In genomic region chr2:36566887-36567286, GRCh38 we compare ENCODE assay signal across 1 cellular context.
TF ChIP-seq lines count a peak whose summit lies in the region.

No MANE protein-coding gene starts in this region.

TF ChIP-seq in GM23338, 12 proteins besides CTCF, POLR2A, EP300 and RAD21 (continued from another document):
- TF ChIP-seq, protein P1, sequence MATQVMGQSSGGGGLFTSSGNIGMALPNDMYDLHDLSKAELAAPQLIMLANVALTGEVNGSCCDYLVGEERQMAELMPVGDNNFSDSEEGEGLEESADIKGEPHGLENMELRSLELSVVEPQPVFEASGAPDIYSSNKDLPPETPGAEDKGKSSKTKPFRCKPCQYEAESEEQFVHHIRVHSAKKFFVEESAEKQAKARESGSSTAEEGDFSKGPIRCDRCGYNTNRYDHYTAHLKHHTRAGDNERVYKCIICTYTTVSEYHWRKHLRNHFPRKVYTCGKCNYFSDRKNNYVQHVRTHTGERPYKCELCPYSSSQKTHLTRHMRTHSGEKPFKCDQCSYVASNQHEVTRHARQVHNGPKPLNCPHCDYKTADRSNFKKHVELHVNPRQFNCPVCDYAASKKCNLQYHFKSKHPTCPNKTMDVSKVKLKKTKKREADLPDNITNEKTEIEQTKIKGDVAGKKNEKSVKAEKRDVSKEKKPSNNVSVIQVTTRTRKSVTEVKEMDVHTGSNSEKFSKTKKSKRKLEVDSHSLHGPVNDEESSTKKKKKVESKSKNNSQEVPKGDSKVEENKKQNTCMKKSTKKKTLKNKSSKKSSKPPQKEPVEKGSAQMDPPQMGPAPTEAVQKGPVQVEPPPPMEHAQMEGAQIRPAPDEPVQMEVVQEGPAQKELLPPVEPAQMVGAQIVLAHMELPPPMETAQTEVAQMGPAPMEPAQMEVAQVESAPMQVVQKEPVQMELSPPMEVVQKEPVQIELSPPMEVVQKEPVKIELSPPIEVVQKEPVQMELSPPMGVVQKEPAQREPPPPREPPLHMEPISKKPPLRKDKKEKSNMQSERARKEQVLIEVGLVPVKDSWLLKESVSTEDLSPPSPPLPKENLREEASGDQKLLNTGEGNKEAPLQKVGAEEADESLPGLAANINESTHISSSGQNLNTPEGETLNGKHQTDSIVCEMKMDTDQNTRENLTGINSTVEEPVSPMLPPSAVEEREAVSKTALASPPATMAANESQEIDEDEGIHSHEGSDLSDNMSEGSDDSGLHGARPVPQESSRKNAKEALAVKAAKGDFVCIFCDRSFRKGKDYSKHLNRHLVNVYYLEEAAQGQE (IDR thresholded peaks at IDR 0.05; ENCODE audit: unreplicated experiment) = no peak
- TF ChIP-seq POLR2AphosphoS5 (IDR thresholded peaks at IDR 0.05; ENCODE audit: low read depth) (no peak), ZNF331 (CRISPR knock-in tag; IDR thresholded peaks at IDR 0.05; ENCODE audit: low read depth) (no peak), NANOG (IDR thresholded peaks at IDR 0.05; ENCODE audit: borderline replicate concordance) (no peak), ZNF114 (CRISPR knock-in tag; IDR thresholded peaks at IDR 0.05) (no peak), STAT1 (IDR thresholded peaks at IDR 0.05; ENCODE audit: unreplicated experiment) (no peak), EZH2phosphoT487 (IDR thresholded peaks at IDR 0.05; ENCODE audit: unreplicated experiment) (no peak), CREB1 (CRISPR knock-in tag; IDR thresholded peaks at IDR 0.05; ENCODE audit: low read depth) (no peak)
- TF ChIP-seq, protein P2, sequence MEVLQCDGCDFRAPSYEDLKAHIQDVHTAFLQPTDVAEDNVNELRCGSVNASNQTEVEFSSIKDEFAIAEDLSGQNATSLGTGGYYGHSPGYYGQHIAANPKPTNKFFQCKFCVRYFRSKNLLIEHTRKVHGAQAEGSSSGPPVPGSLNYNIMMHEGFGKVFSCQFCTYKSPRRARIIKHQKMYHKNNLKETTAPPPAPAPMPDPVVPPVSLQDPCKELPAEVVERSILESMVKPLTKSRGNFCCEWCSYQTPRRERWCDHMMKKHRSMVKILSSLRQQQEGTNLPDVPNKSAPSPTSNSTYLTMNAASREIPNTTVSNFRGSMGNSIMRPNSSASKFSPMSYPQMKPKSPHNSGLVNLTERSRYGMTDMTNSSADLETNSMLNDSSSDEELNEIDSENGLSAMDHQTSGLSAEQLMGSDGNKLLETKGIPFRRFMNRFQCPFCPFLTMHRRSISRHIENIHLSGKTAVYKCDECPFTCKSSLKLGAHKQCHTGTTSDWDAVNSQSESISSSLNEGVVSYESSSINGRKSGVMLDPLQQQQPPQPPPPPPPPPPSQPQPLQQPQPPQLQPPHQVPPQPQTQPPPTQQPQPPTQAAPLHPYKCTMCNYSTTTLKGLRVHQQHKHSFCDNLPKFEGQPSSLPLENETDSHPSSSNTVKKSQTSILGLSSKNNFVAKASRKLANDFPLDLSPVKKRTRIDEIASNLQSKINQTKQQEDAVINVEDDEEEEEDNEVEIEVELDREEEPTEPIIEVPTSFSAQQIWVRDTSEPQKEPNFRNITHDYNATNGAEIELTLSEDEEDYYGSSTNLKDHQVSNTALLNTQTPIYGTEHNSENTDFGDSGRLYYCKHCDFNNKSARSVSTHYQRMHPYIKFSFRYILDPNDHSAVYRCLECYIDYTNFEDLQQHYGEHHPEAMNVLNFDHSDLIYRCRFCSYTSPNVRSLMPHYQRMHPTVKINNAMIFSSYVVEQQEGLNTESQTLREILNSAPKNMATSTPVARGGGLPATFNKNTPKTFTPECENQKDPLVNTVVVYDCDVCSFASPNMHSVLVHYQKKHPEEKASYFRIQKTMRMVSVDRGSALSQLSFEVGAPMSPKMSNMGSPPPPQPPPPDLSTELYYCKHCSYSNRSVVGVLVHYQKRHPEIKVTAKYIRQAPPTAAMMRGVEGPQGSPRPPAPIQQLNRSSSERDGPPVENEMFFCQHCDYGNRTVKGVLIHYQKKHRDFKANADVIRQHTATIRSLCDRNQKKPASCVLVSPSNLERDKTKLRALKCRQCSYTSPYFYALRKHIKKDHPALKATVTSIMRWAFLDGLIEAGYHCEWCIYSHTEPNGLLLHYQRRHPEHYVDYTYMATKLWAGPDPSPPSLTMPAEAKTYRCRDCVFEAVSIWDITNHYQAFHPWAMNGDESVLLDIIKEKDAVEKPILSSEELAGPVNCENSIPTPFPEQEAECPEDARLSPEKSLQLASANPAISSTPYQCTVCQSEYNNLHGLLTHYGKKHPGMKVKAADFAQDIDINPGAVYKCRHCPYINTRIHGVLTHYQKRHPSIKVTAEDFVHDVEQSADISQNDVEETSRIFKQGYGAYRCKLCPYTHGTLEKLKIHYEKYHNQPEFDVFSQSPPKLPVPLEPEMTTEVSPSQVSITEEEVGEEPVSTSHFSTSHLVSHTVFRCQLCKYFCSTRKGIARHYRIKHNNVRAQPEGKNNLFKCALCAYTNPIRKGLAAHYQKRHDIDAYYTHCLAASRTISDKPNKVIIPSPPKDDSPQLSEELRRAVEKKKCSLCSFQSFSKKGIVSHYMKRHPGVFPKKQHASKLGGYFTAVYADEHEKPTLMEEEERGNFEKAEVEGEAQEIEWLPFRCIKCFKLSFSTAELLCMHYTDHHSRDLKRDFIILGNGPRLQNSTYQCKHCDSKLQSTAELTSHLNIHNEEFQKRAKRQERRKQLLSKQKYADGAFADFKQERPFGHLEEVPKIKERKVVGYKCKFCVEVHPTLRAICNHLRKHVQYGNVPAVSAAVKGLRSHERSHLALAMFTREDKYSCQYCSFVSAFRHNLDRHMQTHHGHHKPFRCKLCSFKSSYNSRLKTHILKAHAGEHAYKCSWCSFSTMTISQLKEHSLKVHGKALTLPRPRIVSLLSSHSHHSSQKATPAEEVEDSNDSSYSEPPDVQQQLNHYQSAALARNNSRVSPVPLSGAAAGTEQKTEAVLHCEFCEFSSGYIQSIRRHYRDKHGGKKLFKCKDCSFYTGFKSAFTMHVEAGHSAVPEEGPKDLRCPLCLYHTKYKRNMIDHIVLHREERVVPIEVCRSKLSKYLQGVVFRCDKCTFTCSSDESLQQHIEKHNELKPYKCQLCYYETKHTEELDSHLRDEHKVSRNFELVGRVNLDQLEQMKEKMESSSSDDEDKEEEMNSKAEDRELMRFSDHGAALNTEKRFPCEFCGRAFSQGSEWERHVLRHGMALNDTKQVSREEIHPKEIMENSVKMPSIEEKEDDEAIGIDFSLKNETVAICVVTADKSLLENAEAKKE (CRISPR knock-in tag; IDR thresholded peaks at IDR 0.05) = no peak
TF ChIP-seq in GM23338: peak in this region for 0.
